ENCODE assay signal across 8 cellular contexts in the genomic region with DNA sequence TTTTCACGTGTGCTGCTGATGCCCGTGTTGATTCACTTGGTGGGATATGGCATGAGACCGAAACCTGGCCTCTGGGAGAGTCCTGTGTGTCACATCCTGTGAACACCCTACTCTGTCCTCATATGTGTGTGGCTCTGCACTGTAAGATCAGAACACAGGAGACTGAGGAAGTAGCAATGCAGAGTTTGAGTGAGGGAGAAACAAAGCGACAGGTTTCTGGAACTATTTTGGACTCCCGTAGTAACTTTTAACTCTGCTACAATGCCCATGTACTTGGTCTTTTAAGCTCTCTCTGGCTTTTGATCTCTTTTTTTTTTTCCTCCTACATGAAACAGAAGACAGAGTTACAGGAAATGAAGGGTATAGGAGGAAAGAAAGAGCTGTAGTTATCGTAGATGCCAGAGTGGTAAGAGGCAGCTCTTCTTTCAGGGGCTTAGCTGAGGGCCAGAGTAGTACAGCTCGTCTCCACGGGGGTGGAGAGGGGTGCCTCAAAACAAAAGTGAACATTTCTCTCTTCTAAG. TPM values are rescaled to one million over a fixed set of nuclear protein-coding genes. Genes with fewer than 3 reads are reported as not detected.
A peak's percentile ranks its signal among the peaks of the same experiment; 100 is the strongest.
DNase-seq lines count a peak whose midpoint lies in the region; ATAC-seq and TF ChIP-seq lines count a peak whose summit lies in the region.

No MANE protein-coding gene starts in this region.

- no peak overlapping the region for H3K4me3 ChIP-seq in astrocyte of the spinal cord (ENCODE audit: low read depth, low read length)

- TF ChIP-seq CTCF in astrocyte of the spinal cord (IDR thresholded peaks at IDR 0.05; ENCODE audit: low read depth, low read length): no peak

- no peaks in the 10 kb centered on the region for H3K9me3 ChIP-seq in T-helper 17 cell (ENCODE audit: control insufficient read depth, low read length, poor library complexity, severe bottlenecking)

- in situ Hi-C loops in astrocyte of the spinal cord (cut with HindIII; ENCODE audit: low sequenced_read_pairs): no loop called here

- DNase-seq in T-helper 17 cell: peak in 2 of 3 donors; percentile 14 to 20
- DNase-seq in astrocyte of the spinal cord (ENCODE audit: low read depth, low spot score): peak; percentile 67
- peak; percentile 76 to 86 for DNase-seq in lung microvascular endothelial cell (ENCODE audit: low read depth in 2 of 2)
- DNase-seq in stimulated activated CD8-positive, alpha-beta memory T cell treated with anti-CD3 and anti-CD28 coated beads, Interleukin-7, amount 100 ng/mL, for 1 hour (ENCODE audit: low read depth in 2 of 2): peak; percentile 13 to 21
- no peak for DNase-seq in NCI-H1417 (lab: John Stamatoyannopoulos, UW)
- DNase-seq in NCI-H2081 (lab: John Stamatoyannopoulos, UW): no peak

- peaks cover 8% of the 10 kb centered on the region for H3K36me3 Mint-ChIP-seq in T-helper 17 cell (ENCODE audit: low read depth)

- peak overlapping the region; percentile 91 for H3K4me3 Mint-ChIP-seq in T-helper 17 cell

- peak; percentile 85 for ATAC-seq in GM18870 (IDR thresholded peaks at IDR 0.05; ENCODE audit: unreplicated experiment)
- peak; percentile 80 for ATAC-seq in HG02981 (IDR thresholded peaks at IDR 0.05; ENCODE audit: unreplicated experiment)
- ATAC-seq in T-helper 17 cell: peak; percentile 80

- H3K27me3 Mint-ChIP-seq in T-helper 17 cell: no peaks in the 10 kb centered on the region

- peak overlapping the region; percentile 99 for H3K27ac Mint-ChIP-seq in T-helper 17 cell

- peaks cover 39% of the 10 kb centered on the region for H3K4me1 Mint-ChIP-seq in T-helper 17 cell

RNA-seq across cellular contexts. Expression of gene GRAMD2B, which starts 26.6 kb away (rescaled TPM):
- 10 to 100 TPM in 1 of 2 donors, 1 to 10 TPM in 1; 8.3 to 11.7 TPM for total RNA-seq in T-helper 17 cell
- 9.4 and 13.3 TPM in 2 replicates for total RNA-seq in lung microvascular endothelial cell

Comparison
In these comparisons a context has a peak if more than half of its experiments do, and no peak if none do; other contexts are left out.
1. DNase-seq: peak in T-helper 17 cell (2 of 3), astrocyte of the spinal cord (single experiment), lung microvascular endothelial cell (2 of 2) and stimulated activated CD8-positive, alpha-beta memory T cell treated with anti-CD3 and anti-CD28 coated beads, Interleukin-7, amount 100 ng/mL, for 1 hour (2 of 2); none in NCI-H1417 (0 of 3) and NCI-H2081 (0 of 2).
2. Peak in every context shown above with its lines, with median percentiles within 50 percentile points of each other: ATAC-seq.